ENCODE assay signal across 16 cellular contexts in genomic region chr20:53617791-53618489, GRCh38. TPM values are rescaled to one million over a fixed set of nuclear protein-coding genes. Genes with fewer than 3 reads are reported as not detected.
DNase-seq lines count a peak whose midpoint lies in the region; ATAC-seq, FAIRE-seq and TF ChIP-seq lines count a peak whose summit lies in the region.
"Had no signal": no experiment of that assay in that cellular context is flagged by ENCODE, and none has a peak within 500 bp of the region (broad histone marks: within the 10 kb centered on the region; RNA-seq: fewer than 3 reads in every experiment).

No MANE protein-coding gene starts in this region.

- POLR2A ChIA-PET in HCT116 (lab: Charles Lee), result no interaction called here
- POLR2A ChIA-PET in PC-9 (lab: Charles Lee; ENCODE audit: unreplicated experiment), result interaction anchor here (0.6 to 0.7 kb wide), 3 partner anchors 15 to 313 kb away, joined by 4 to 35 read pairs (median 4); no protein-coding TSS in a partner anchor
- POLR2A ChIA-PET in H1 (lab: Charles Lee; ENCODE audit: partially characterized antibody), result no interaction called here

- no peaks in the 10 kb centered on the region for H3K36me3 Mint-ChIP-seq in stimulated activated effector memory CD8-positive, alpha-beta T cell treated with anti-CD3 and anti-CD28 coated beads, Interleukin-12 subunit alpha, Interleukin-12 subunit beta, amount 100 ng/mL, for 72 hours

- H3K4me1 Mint-ChIP-seq in stimulated activated effector memory CD8-positive, alpha-beta T cell treated with anti-CD3 and anti-CD28 coated beads, Interleukin-12 subunit alpha, Interleukin-12 subunit beta, amount 100 ng/mL, for 72 hours, result peaks cover 20% of the 10 kb centered on the region

- no peak overlapping the region for H4K5ac ChIP-seq in H1 (ENCODE audit: insufficient read length, low read depth, low read length)

- peak overlapping the region; percentile 97; the same call in 1 of the 2 replicates for H2BK15ac ChIP-seq in H1 (ENCODE audit: low read length)

- H3F3A ChIP-seq in PC-9 (ENCODE audit: insufficient read depth, low read depth), result peaks cover 32% of the 10 kb centered on the region

- BruUV-seq in HCT116 (replicated peaks; lab: Mats Ljungman, UMichigan), result no TSS peak
- no TSS peak for BruUV-seq in PC-9 (replicated peaks; lab: Mats Ljungman, UMichigan)

- H3K9ac ChIP-seq in HCT116 (ENCODE audit: low read length), result no peak overlapping the region
- no peak overlapping the region; a peak in 1 of 7 replicates for H3K9ac ChIP-seq in H1 (replicated peaks in 1 of 4; ENCODE audit: extremely low read depth in 1 of 4, low read depth in 3 of 4, low read length in 3 of 4)

- no peaks in the 10 kb centered on the region for H3K9me2 ChIP-seq in HCT116 (ENCODE audit: insufficient read depth)
- no peaks in the 10 kb centered on the region for H3K9me2 ChIP-seq in PC-9 (ENCODE audit: insufficient read depth)

- H3K36me3 ChIP-seq in HCT116 (ENCODE audit: control insufficient read depth in 1 of 2, insufficient read depth in 2 of 2, low read length in 2 of 2) (no peaks in the 10 kb centered on the region), PC-9 (ENCODE audit: low read depth) (no peaks in the 10 kb centered on the region), H1 (ENCODE audit: control insufficient read depth in 2 of 4, insufficient read depth in 4 of 4, low read length in 3 of 4) (no peaks in the 10 kb centered on the region)
- H3K36me3 ChIP-seq: HAP-1 had no signal

- H3K4me3 Mint-ChIP-seq in stimulated activated effector memory CD8-positive, alpha-beta T cell treated with anti-CD3 and anti-CD28 coated beads, Interleukin-12 subunit alpha, Interleukin-12 subunit beta, amount 100 ng/mL, for 72 hours, result no peak overlapping the region
- H3K4me3 Mint-ChIP-seq: B cell; CD4-positive, alpha-beta T cell had no signal

- H4K20me1 ChIP-seq in HCT116 (ENCODE audit: insufficient read depth) (no peaks in the 10 kb centered on the region), PC-9 (ENCODE audit: insufficient read depth) (no peaks in the 10 kb centered on the region), H1 (replicated peaks in 1 of 2; ENCODE audit: control insufficient read depth in 1 of 2, insufficient read depth in 2 of 2, low read length in 2 of 2) (no peaks in the 10 kb centered on the region)

- H3K4me3 ChIP-seq in HCT116 (replicated peaks in 1 of 2; ENCODE audit: low read depth in 1 of 2, low read length in 2 of 2), result no peak overlapping the region
- no peak overlapping the region for H3K4me3 ChIP-seq in PC-9
- H3K4me3 ChIP-seq in H1 (ENCODE audit: extremely low read depth in 1 of 4, insufficient read depth in 2 of 4, low read depth in 3 of 4, low read length in 4 of 4), result no peak overlapping the region
- H3K4me3 ChIP-seq: HAP-1 had no signal

- DNase-seq in HCT116 (ENCODE audit: low read depth, low spot score) (no peak), PC-9 (peak; percentile 56 to 95), H1 (ENCODE audit: low read depth in 1 of 2, low spot score in 2 of 2) (no peak), mesenteric fat pad (ENCODE audit: low spot score) (peak; percentile 11), GM19240 (ENCODE audit: insufficient read length, low spot score) (no peak)
- no peak for DNase-seq in stimulated activated effector memory CD8-positive, alpha-beta T cell treated with anti-CD3 and anti-CD28 coated beads, Interleukin-12 subunit alpha, Interleukin-12 subunit beta, amount 100 ng/mL, for 72 hours (ENCODE audit: low spot score in 2 of 2)
- DNase-seq: NCI-H1048; NCI-H226; NCI-H526; NK-92 treated with Interleukin-12 subunit alpha and Interleukin-12 subunit beta, amount 100 ng/mL, for 24 hours; SHP77 had no signal

- H4K8ac ChIP-seq in H1 (ENCODE audit: extremely low read depth, insufficient read depth, low read length), result no peak overlapping the region

- H3K79me2 ChIP-seq in HCT116 (ENCODE audit: insufficient read depth, low read length) (no peaks in the 10 kb centered on the region), PC-9 (ENCODE audit: low read depth) (no peaks in the 10 kb centered on the region), H1 (ENCODE audit: control insufficient read depth in 1 of 2, insufficient read depth in 2 of 2, low read length in 2 of 2) (no peaks in the 10 kb centered on the region)

- H3K27ac Mint-ChIP-seq in stimulated activated effector memory CD8-positive, alpha-beta T cell treated with anti-CD3 and anti-CD28 coated beads, Interleukin-12 subunit alpha, Interleukin-12 subunit beta, amount 100 ng/mL, for 72 hours, result no peak overlapping the region
- H3K27ac Mint-ChIP-seq: B cell; CD4-positive, alpha-beta T cell had no signal

- no peaks in the 10 kb centered on the region for H3K79me1 ChIP-seq in H1 (ENCODE audit: low read depth, low read length)

- H2BK120ac ChIP-seq in H1 (replicated peaks; ENCODE audit: low read depth, low read length), result no peak overlapping the region

- H3K4me1 ChIP-seq in HCT116 (ENCODE audit: control insufficient read depth in 1 of 2, insufficient read depth in 2 of 2, low read length in 2 of 2), result peaks cover 29 to 54% of the 10 kb centered on the region in 2 experiments
- peaks cover 46% of the 10 kb centered on the region for H3K4me1 ChIP-seq in PC-9 (replicated peaks; ENCODE audit: insufficient read depth)
- H3K4me1 ChIP-seq in H1 (replicated peaks in 1 of 4; ENCODE audit: control insufficient read depth in 3 of 4, insufficient read depth in 4 of 4, low read length in 3 of 4), result peaks cover 2 to 11% (median 7%) of the 10 kb centered on the region in 4 experiments; a peak in 5 of 7 replicates

- TF ChIP-seq POLR2A in HCT116 (IDR thresholded peaks at IDR 0.05; ENCODE audit: borderline replicate concordance, extremely low read depth, insufficient read depth, insufficient read length) (no peak), H1 (IDR thresholded peaks at IDR 0.05; ENCODE audit: control extremely low read depth in 1 of 2, low read depth in 2 of 2, low read length in 2 of 2) (no peak)

- H3K56ac ChIP-seq in H1 (replicated peaks; ENCODE audit: insufficient read length, low read depth, low read length), result no peak overlapping the region

- H4K91ac ChIP-seq in H1 (replicated peaks; ENCODE audit: insufficient read length, low read length), result no peak overlapping the region

- H3K14ac ChIP-seq in H1 (ENCODE audit: insufficient read length), result no peak overlapping the region

- CTCF ChIA-PET in HCT116 (lab: Charles Lee) (no interaction called here), PC-9 (lab: Charles Lee) (interaction anchor here (0.7 kb wide), 1 partner anchor 40 kb away, joined by 3 read pairs; no protein-coding TSS in a partner anchor), H1 (lab: Charles Lee; ENCODE audit: partially characterized antibody) (interaction anchor here (0.7 kb wide), 1 partner anchor 147 kb away, joined by 3 read pairs; no protein-coding TSS in a partner anchor)

- H3K23ac ChIP-seq in H1 (ENCODE audit: insufficient read length), result no peak overlapping the region

- H3K27ac ChIP-seq in HCT116 (ENCODE audit: low read depth, low read length) (no peak overlapping the region), PC-9 (peak overlapping the region; percentile 61), H1 (ENCODE audit: low read depth, low read length) (no peak overlapping the region)

- 87% methylated on average over 10 of the region's 10 CpGs; no CpG with 5 or more reads in 1 of the 2 experiments for WGBS in H1 (ENCODE audit: extremely low coverage in 1 of 2, insufficient coverage in 1 of 2, insufficient read length in 1 of 2, insufficient replicate concordance in 2 of 2, low coverage in 1 of 2, low lambda C conversion rate in 2 of 2, missing lambda C conversion rate in 1 of 2), 2 experiments

- no peaks in the 10 kb centered on the region for H3K23me2 ChIP-seq in H1 (ENCODE audit: low read depth, low read length)

- H3K4me2 ChIP-seq in HCT116 (ENCODE audit: low read length) (no peak overlapping the region), PC-9 (peak overlapping the region; percentile 36), H1 (ENCODE audit: insufficient read depth in 1 of 2, low read depth in 2 of 2, low read length in 2 of 2) (no peak overlapping the region)

- no peak overlapping the region for H2BK20ac ChIP-seq in H1 (ENCODE audit: low read length)

- TF ChIP-seq RAD21 in HCT116 (IDR thresholded peaks at IDR 0.05; ENCODE audit: low read depth), result no peak
- no peak for TF ChIP-seq RAD21 in H1 (IDR thresholded peaks at IDR 0.05 in 1 of 2, conservative IDR thresholded peaks at IDR 0.05 in 1 of 2; ENCODE audit: low read depth in 2 of 2, low read length in 2 of 2)

- H3K9me3 ChIP-seq in HCT116 (ENCODE audit: control insufficient read depth in 1 of 2, insufficient read depth in 1 of 2, low read depth in 1 of 2, low read length in 2 of 2) (no peaks in the 10 kb centered on the region), PC-9 (ENCODE audit: insufficient read depth, low read depth) (no peaks in the 10 kb centered on the region), H1 (ENCODE audit: insufficient read depth in 2 of 2, low read depth in 1 of 2, low read length in 1 of 2) (no peaks in the 10 kb centered on the region)
- H3K9me3 ChIP-seq: HAP-1 had no signal

- H3K27me3 ChIP-seq in HCT116 (ENCODE audit: insufficient read depth, low read length) (no peaks in the 10 kb centered on the region), PC-9 (ENCODE audit: insufficient read depth, low read depth) (no peaks in the 10 kb centered on the region), H1 (replicated peaks in 1 of 4; ENCODE audit: control insufficient read depth in 3 of 4, extremely low read depth in 1 of 4, insufficient read depth in 3 of 4, low read length in 3 of 4) (no peaks in the 10 kb centered on the region)

- intact Hi-C loops in HCT116 (cut with micrococcal nuclease), result no loop called here
- intact Hi-C loops in PC-9 (cut with micrococcal nuclease; ENCODE audit: unreplicated experiment), result no loop called here

- peak overlapping the region; percentile 40 for H2AFZ ChIP-seq in HCT116 (ENCODE audit: low read depth, low read length, poor library complexity, severe bottlenecking)
- H2AFZ ChIP-seq in PC-9, result no peak overlapping the region
- H2AFZ ChIP-seq in H1 (ENCODE audit: low read length), result no peak overlapping the region

- no peak overlapping the region for H3K4ac ChIP-seq in H1 (replicated peaks; ENCODE audit: insufficient read length, low read depth, low read length)

- TF ChIP-seq EP300 in H1 (IDR thresholded peaks at IDR 0.05; ENCODE audit: borderline replicate concordance in 1 of 2, low read depth in 2 of 2, low read length in 2 of 2), result no peak

- no peak overlapping the region for H3K18ac ChIP-seq in H1 (ENCODE audit: extremely low read depth, low read length)

- ATAC-seq in HCT116, result no peak
- no peak for ATAC-seq in GM18907 (IDR thresholded peaks at IDR 0.05; ENCODE audit: unreplicated experiment)
- ATAC-seq in stimulated activated effector memory CD8-positive, alpha-beta T cell treated with anti-CD3 and anti-CD28 coated beads, Interleukin-12 subunit alpha, Interleukin-12 subunit beta, amount 100 ng/mL, for 72 hours, result no peak
- ATAC-seq: SK-N-SH treated with all-trans-retinoic acid at 6 μM for 48 hours had no signal

- no peak overlapping the region for H2BK5ac ChIP-seq in H1 (ENCODE audit: low read depth, low read length)

- H3K9me3 Mint-ChIP-seq in stimulated activated effector memory CD8-positive, alpha-beta T cell treated with anti-CD3 and anti-CD28 coated beads, Interleukin-12 subunit alpha, Interleukin-12 subunit beta, amount 100 ng/mL, for 72 hours, result no peaks in the 10 kb centered on the region
- H3K9me3 Mint-ChIP-seq: CD4-positive, alpha-beta T cell had no signal

- TF ChIP-seq CTCF in HCT116 (IDR thresholded peaks at IDR 0.05 in 2 of 3, conservative IDR thresholded peaks at IDR 0.05 in 1 of 3; ENCODE audit: borderline replicate concordance in 1 of 3, insufficient read depth in 1 of 3, low read depth in 2 of 3, low read length in 2 of 3) (no peak), PC-9 (conservative IDR thresholded peaks at IDR 0.05) (no peak), H1 (IDR thresholded peaks at IDR 0.05; ENCODE audit: control extremely low read depth in 1 of 3, insufficient read depth in 1 of 3, low read depth in 1 of 3, low read length in 3 of 3) (no peak)

- no peak for FAIRE-seq in H1 (lab: Jason Lieb, UNC)

- no peak overlapping the region for H2AK5ac ChIP-seq in H1 (ENCODE audit: low read depth, low read length)

- RAD21 ChIA-PET in HCT116 (lab: Charles Lee; ENCODE audit: low non-redundant PET in 1 of 2, low total read pairs in 2 of 2, uncharacterized antibody in 2 of 2, unreplicated experiment in 2 of 2), result no interaction called here

- H2BK12ac ChIP-seq in H1 (ENCODE audit: low read depth, low read length), result 0 out of 2 replicates have a peak overlapping the region, but pooled peaks have one; percentile 60

RNA-seq across cellular contexts. Expression of gene ZNF217, which starts 24.3 kb away (rescaled TPM):
- total RNA-seq in HCT116 (2021; ENCODE audit: unreplicated experiment) (33.8 TPM), PC-9 (2021) (63.8 and 67.3 TPM in 2 replicates), mesenteric fat pad (61.4 TPM)
- polyA plus RNA-seq in HCT116 (2012), result 14.3 and 15.7 TPM in 2 replicates
- total RNA-seq in H1 (2021; fragmentation: NEBNext Ultra II Directional; extraction: Animal tissue kit (Norgen Biotek cat#: 25700)), result 87.9 and 89.8 TPM in 2 replicates
- polyA plus RNA-seq in H1 (2011; rRNA removed), result 14.3 and 15.3 TPM in 2 replicates
- polyA plus RNA-seq in H1 (2011; cell fraction: cytosol; rRNA removed), result 20.7 TPM
- polyA plus RNA-seq in H1 (2011; cell fraction: nucleus; rRNA removed), result 26.5 TPM
- polyA plus RNA-seq in H1 (2012, experiment 1 of 2), result 30.3 to 46.0 TPM (median 35.4 TPM) in 4 replicates
- polyA plus RNA-seq in H1 (2012, experiment 2 of 2), result 3.0 TPM
- polyA plus RNA-seq in H1 (2013, experiment 1 of 2), result 30.9 TPM
- polyA plus RNA-seq in H1 (2013, experiment 2 of 2), result 30.1 TPM
- polyA minus RNA-seq in H1 (2011; rRNA and poly(A)+ RNA removed), result 73.4 and 80.4 TPM in 2 replicates
- polyA minus RNA-seq in H1 (2011; cell fraction: cytosol; rRNA and poly(A)+ RNA removed), result 52.0 TPM
- 43.5 TPM for polyA minus RNA-seq in H1 (2011; cell fraction: nucleus; rRNA and poly(A)+ RNA removed)

Comparison
In these comparisons a context has a peak if more than half of its experiments do, and no peak if none do; other contexts are left out.
1. DNase-seq: peak in PC-9 (2 of 2) and mesenteric fat pad (single experiment); none in HCT116 (single experiment), H1 (0 of 2), GM19240 (single experiment) and stimulated activated effector memory CD8-positive, alpha-beta T cell treated with anti-CD3 and anti-CD28 coated beads, Interleukin-12 subunit alpha, Interleukin-12 subunit beta, amount 100 ng/mL, for 72 hours (0 of 2).